Comparison of ENCODE assay signal across 2 cellular contexts in the genomic region with DNA sequence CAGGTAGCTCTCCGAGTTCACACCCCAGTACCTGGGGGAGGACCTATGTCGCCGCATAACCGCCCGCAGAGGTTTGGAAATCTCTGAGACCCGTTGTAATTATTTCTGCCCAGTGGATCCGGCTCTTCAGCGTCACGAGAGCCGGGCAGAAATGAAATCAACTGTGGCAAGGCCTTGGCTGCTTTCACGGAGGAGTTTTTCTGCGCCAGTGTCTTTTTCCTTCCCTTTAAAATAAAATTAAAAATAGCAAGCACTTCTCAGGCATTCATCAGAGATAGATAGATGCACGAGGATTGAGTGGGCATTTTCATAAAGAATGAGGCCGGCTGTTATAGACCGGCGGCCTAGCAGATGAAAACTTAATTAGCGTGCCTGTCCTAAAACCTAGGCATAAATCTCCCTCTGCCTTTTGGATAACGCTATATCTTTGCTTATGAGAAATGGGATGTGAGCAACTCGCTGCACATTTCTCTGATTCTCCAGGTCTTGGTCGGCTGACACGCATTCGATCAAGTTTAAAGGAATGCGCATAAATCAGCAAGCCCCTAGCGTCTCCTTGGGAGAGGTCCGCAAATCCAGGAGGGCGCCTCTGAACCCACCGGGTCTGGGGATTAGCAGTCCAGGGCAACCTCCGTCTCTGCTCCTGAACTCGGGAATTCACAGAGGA.
A peak's percentile ranks its signal among the peaks of the same experiment; 100 is the strongest.
TF ChIP-seq lines count a peak whose summit lies in the region.

No MANE protein-coding gene starts in this region.

TF ChIP-seq in SK-N-SH, 30 proteins besides CTCF, POLR2A, EP300 and RAD21:
- TF ChIP-seq NFIC (IDR thresholded peaks at IDR 0.05; ENCODE audit: borderline replicate concordance) (no peak), EZH2phosphoT487 (IDR thresholded peaks at IDR 0.05; ENCODE audit: borderline replicate concordance, low read depth) (peak; percentile 89; the same call in 1 of the 2 replicates), GATA2 (CRISPR knock-in tag; IDR thresholded peaks at IDR 0.05) (no peak), YY1 (IDR thresholded peaks at IDR 0.05; ENCODE audit: low read depth) (no peak), TCF12 (IDR thresholded peaks at IDR 0.05) (no peak)

TF ChIP-seq in SK-N-SH treated with all-trans-retinoic acid at 6 μM for 48 hours, 23 proteins besides CTCF, POLR2A, EP300 and RAD21:
- no peak for TF ChIP-seq TCF4 (CRISPR knock-in tag; IDR thresholded peaks at IDR 0.05; ENCODE audit: borderline replicate concordance)
- TF ChIP-seq ISL1 (CRISPR knock-in tag; IDR thresholded peaks at IDR 0.05): no peak
- TF ChIP-seq, protein P1, sequence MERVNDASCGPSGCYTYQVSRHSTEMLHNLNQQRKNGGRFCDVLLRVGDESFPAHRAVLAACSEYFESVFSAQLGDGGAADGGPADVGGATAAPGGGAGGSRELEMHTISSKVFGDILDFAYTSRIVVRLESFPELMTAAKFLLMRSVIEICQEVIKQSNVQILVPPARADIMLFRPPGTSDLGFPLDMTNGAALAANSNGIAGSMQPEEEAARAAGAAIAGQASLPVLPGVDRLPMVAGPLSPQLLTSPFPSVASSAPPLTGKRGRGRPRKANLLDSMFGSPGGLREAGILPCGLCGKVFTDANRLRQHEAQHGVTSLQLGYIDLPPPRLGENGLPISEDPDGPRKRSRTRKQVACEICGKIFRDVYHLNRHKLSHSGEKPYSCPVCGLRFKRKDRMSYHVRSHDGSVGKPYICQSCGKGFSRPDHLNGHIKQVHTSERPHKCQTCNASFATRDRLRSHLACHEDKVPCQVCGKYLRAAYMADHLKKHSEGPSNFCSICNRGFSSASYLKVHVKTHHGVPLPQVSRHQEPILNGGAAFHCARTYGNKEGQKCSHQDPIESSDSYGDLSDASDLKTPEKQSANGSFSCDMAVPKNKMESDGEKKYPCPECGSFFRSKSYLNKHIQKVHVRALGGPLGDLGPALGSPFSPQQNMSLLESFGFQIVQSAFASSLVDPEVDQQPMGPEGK (CRISPR knock-in tag; IDR thresholded peaks at IDR 0.05; ENCODE audit: borderline replicate concordance): no peak
- no peak for TF ChIP-seq ZNF565 (CRISPR knock-in tag; conservative IDR thresholded peaks at IDR 0.05; ENCODE audit: low read depth)
- no peak for TF ChIP-seq ZNF8 (CRISPR knock-in tag; IDR thresholded peaks at IDR 0.05)
- TF ChIP-seq, protein P2, sequence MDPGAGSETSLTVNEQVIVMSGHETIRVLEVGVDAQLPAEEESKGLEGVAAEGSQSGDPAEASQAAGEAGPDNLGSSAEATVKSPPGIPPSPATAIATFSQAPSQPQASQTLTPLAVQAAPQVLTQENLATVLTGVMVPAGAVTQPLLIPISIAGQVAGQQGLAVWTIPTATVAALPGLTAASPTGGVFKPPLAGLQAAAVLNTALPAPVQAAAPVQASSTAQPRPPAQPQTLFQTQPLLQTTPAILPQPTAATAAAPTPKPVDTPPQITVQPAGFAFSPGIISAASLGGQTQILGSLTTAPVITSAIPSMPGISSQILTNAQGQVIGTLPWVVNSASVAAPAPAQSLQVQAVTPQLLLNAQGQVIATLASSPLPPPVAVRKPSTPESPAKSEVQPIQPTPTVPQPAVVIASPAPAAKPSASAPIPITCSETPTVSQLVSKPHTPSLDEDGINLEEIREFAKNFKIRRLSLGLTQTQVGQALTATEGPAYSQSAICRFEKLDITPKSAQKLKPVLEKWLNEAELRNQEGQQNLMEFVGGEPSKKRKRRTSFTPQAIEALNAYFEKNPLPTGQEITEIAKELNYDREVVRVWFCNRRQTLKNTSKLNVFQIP (CRISPR knock-in tag; IDR thresholded peaks at IDR 0.05; ENCODE audit: borderline replicate concordance, low read depth): no peak
- TF ChIP-seq GLIS3 (CRISPR knock-in tag; IDR thresholded peaks at IDR 0.05): no peak
- no peak for TF ChIP-seq PPARA (CRISPR knock-in tag; IDR thresholded peaks at IDR 0.05; ENCODE audit: borderline replicate concordance)
- TF ChIP-seq RARB (CRISPR knock-in tag; IDR thresholded peaks at IDR 0.05): no peak
- TF ChIP-seq BACH2 (CRISPR knock-in tag; IDR thresholded peaks at IDR 0.05; ENCODE audit: borderline replicate concordance): no peak
- TF ChIP-seq, protein P3, sequence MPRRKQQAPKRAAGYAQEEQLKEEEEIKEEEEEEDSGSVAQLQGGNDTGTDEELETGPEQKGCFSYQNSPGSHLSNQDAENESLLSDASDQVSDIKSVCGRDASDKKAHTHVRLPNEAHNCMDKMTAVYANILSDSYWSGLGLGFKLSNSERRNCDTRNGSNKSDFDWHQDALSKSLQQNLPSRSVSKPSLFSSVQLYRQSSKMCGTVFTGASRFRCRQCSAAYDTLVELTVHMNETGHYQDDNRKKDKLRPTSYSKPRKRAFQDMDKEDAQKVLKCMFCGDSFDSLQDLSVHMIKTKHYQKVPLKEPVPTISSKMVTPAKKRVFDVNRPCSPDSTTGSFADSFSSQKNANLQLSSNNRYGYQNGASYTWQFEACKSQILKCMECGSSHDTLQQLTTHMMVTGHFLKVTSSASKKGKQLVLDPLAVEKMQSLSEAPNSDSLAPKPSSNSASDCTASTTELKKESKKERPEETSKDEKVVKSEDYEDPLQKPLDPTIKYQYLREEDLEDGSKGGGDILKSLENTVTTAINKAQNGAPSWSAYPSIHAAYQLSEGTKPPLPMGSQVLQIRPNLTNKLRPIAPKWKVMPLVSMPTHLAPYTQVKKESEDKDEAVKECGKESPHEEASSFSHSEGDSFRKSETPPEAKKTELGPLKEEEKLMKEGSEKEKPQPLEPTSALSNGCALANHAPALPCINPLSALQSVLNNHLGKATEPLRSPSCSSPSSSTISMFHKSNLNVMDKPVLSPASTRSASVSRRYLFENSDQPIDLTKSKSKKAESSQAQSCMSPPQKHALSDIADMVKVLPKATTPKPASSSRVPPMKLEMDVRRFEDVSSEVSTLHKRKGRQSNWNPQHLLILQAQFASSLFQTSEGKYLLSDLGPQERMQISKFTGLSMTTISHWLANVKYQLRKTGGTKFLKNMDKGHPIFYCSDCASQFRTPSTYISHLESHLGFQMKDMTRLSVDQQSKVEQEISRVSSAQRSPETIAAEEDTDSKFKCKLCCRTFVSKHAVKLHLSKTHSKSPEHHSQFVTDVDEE (CRISPR knock-in tag; IDR thresholded peaks at IDR 0.05): no peak
- TF ChIP-seq CSDC2 (CRISPR knock-in tag; IDR thresholded peaks at IDR 0.05): no peak
- TF ChIP-seq SNAI2 (CRISPR knock-in tag; IDR thresholded peaks at IDR 0.05): no peak
- TF ChIP-seq, protein P4, sequence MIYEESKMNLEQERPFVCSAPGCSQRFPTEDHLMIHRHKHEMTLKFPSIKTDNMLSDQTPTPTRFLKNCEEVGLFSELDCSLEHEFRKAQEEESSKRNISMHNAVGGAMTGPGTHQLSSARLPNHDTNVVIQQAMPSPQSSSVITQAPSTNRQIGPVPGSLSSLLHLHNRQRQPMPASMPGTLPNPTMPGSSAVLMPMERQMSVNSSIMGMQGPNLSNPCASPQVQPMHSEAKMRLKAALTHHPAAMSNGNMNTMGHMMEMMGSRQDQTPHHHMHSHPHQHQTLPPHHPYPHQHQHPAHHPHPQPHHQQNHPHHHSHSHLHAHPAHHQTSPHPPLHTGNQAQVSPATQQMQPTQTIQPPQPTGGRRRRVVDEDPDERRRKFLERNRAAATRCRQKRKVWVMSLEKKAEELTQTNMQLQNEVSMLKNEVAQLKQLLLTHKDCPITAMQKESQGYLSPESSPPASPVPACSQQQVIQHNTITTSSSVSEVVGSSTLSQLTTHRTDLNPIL (CRISPR knock-in tag; IDR thresholded peaks at IDR 0.05; ENCODE audit: low read depth): no peak
- no peak for TF ChIP-seq OSR1 (CRISPR knock-in tag; IDR thresholded peaks at IDR 0.05)
- no peak for TF ChIP-seq ESRRG (CRISPR knock-in tag; IDR thresholded peaks at IDR 0.05)
